Comparison of ENCODE assay signal across 30 cellular contexts in genomic region chr2:69030791-69031190, GRCh38. TPM values are rescaled to one million over a fixed set of nuclear protein-coding genes. Genes with fewer than 3 reads are reported as not detected.
DNase-seq lines count a peak whose midpoint lies in the region; ATAC-seq, FAIRE-seq and TF ChIP-seq lines count a peak whose summit lies in the region.
"Had no signal": no experiment of that assay in that cellular context is flagged by ENCODE, and none has a peak within 500 bp of the region (broad histone marks: within the 10 kb centered on the region; RNA-seq: fewer than 3 reads in every experiment).

No MANE protein-coding gene starts in this region.

- TF ChIP-seq POLR2A in K562 (conservative IDR thresholded peaks at IDR 0.05): no peak

- no peaks in the 10 kb centered on the region for H4K20me1 ChIP-seq in K562 (replicated peaks; ENCODE audit: control insufficient read depth, insufficient read depth, low read length)

- H3K9me3 ChIP-seq in K562 (replicated peaks; ENCODE audit: control insufficient read depth, insufficient read depth, low read depth, low read length): no peaks in the 10 kb centered on the region
- no peaks in the 10 kb centered on the region for H3K9me3 ChIP-seq in trophoblast cell (ENCODE audit: insufficient read depth, low read depth, low read length)
- H3K9me3 ChIP-seq: BE2C had no signal

- H3K27ac Mint-ChIP-seq in activated CD4-positive, alpha-beta T cell treated with anti-CD3 and anti-CD28 coated beads, Interleukin-2, amount 10 ng/mL, durations not matched to agents 24 days and 14 days: no peak overlapping the region
- no peak overlapping the region for H3K27ac Mint-ChIP-seq in activated CD4-positive, alpha-beta T cell treated with anti-CD3 and anti-CD28 coated beads, Interleukin-2, amount 10 ng/mL, durations not matched to agents 7 days and 5 days
- H3K27ac Mint-ChIP-seq: CD14-positive monocyte had no signal

- H3K23ac ChIP-seq in mesendoderm (ENCODE audit: low read length): no peak overlapping the region
- no peak overlapping the region for H3K23ac ChIP-seq in trophoblast cell (ENCODE audit: low read length)

- no peaks in the 10 kb centered on the region for H3K4me1 Mint-ChIP-seq in activated CD4-positive, alpha-beta T cell treated with anti-CD3 and anti-CD28 coated beads, Interleukin-2, amount 10 ng/mL, durations not matched to agents 24 days and 14 days
- no peaks in the 10 kb centered on the region for H3K4me1 Mint-ChIP-seq in activated CD4-positive, alpha-beta T cell treated with anti-CD3 and anti-CD28 coated beads, Interleukin-2, amount 10 ng/mL, durations not matched to agents 7 days and 5 days

- ATAC-seq in K562 (no peak), HG03139 (IDR thresholded peaks at IDR 0.05; ENCODE audit: unreplicated experiment) (no peak), GM21367 (IDR thresholded peaks at IDR 0.05; ENCODE audit: unreplicated experiment) (no peak)
- ATAC-seq: HepG2 had no signal

- POLR2A ChIA-PET in activated CD4-positive, alpha-beta T cell treated with anti-CD3 and anti-CD28 coated beads, Interleukin-2, amount 10 ng/mL, durations not matched to agents 7 days and 5 days (lab: Charles Lee): no interaction called here
- POLR2A ChIA-PET in K562 (lab: Yijun Ruan, JAX): interaction anchor here (0.9 kb wide), 1 partner anchor 13 kb away, joined by 3 read pairs; no protein-coding TSS in a partner anchor

- H3K9me1 ChIP-seq in K562 (ENCODE audit: control insufficient read depth, insufficient read depth, low read length): no peaks in the 10 kb centered on the region

- no TSS peak for BruUV-seq in K562 (replicated peaks; lab: Mats Ljungman, UMichigan)

- no peak overlapping the region for H4K12ac ChIP-seq in trophoblast cell (ENCODE audit: low read depth, low read length)

- 3% methylated on average over 6 of the region's 6 CpGs for WGBS in K562 (ENCODE audit: insufficient coverage, low coverage, missing lambda C conversion rate)
- WGBS in mesendoderm (ENCODE audit: extremely low coverage, insufficient coverage, low lambda C conversion rate): no CpG with 5 or more reads among the region's 6 CpGs
- WGBS in trophoblast cell (ENCODE audit: extremely low coverage, insufficient coverage, insufficient read length): no CpG with 5 or more reads among the region's 6 CpGs

- H3K27ac ChIP-seq in K562 (ENCODE audit: extremely low read depth, low read depth, low read length) (no peak overlapping the region), mesendoderm (ENCODE audit: low read depth, low read length) (no peak overlapping the region), trophoblast cell (ENCODE audit: low read depth, low read length) (no peak overlapping the region)
- H3K27ac ChIP-seq: 22Rv1, PC-9, RWPE1 had no signal

- no peak overlapping the region for H3K4me2 ChIP-seq in K562 (ENCODE audit: insufficient read depth, low read length)
- H3K4me2 ChIP-seq in mesendoderm (ENCODE audit: low read length): no peak overlapping the region
- no peak overlapping the region for H3K4me2 ChIP-seq in trophoblast cell (ENCODE audit: low read length)
- H3K4me2 ChIP-seq: PC-9, SK-N-SH had no signal

- no peak overlapping the region for H3K4ac ChIP-seq in mesendoderm (ENCODE audit: low read depth, low read length)
- no peak overlapping the region for H3K4ac ChIP-seq in trophoblast cell (ENCODE audit: low read depth, low read length)

- intact Hi-C loops in activated CD4-positive, alpha-beta T cell treated with anti-CD3 and anti-CD28 coated beads, Interleukin-2, amount 10 ng/mL, durations not matched to agents 24 days and 14 days (cut with micrococcal nuclease): no loop called here
- intact Hi-C loops in K562 (cut with micrococcal nuclease): no loop called here

- peak; percentile 27 for DNase-seq in activated CD4-positive, alpha-beta T cell treated with anti-CD3 and anti-CD28 coated beads, Interleukin-2, amount 10 ng/mL, durations not matched to agents 24 days and 14 days
- no peak for DNase-seq in activated CD4-positive, alpha-beta T cell treated with anti-CD3 and anti-CD28 coated beads, Interleukin-2, amount 10 ng/mL, durations not matched to agents 7 days and 5 days
- no peak for DNase-seq in K562 (ENCODE audit: extremely low read depth in 1 of 4, low spot score in 3 of 4)
- DNase-seq in mesendoderm: no peak
- DNase-seq in trophoblast cell: no peak
- DNase-seq: ACHN, BE2C, DMS153, DND-41, Kasumi-1, MV-4-11, NCI-H1105 treated with DMSO at 0.1 percent for 48 hours, NCI-H146, NCI-H1930, NCI-H2107, NCI-H446 treated with DMSO at 0.1 percent for 48 hours, NCI-H526, PC-9, SHP77, SK-N-SH had no signal

- H3K18ac ChIP-seq in mesendoderm (ENCODE audit: low read length) (no peak overlapping the region), trophoblast cell (ENCODE audit: low read length) (no peak overlapping the region)

- no peaks in the 10 kb centered on the region for H3K36me3 ChIP-seq in K562 (ENCODE audit: control insufficient read depth, insufficient read depth, low read length)
- no peaks in the 10 kb centered on the region for H3K36me3 ChIP-seq in mesendoderm (ENCODE audit: control insufficient read depth, insufficient read depth, low read length)
- no peaks in the 10 kb centered on the region for H3K36me3 ChIP-seq in trophoblast cell (ENCODE audit: control insufficient read depth in 1 of 2, insufficient read depth in 2 of 2, low read length in 2 of 2)
- H3K36me3 ChIP-seq: BE2C had no signal

- no peak overlapping the region for H4K5ac ChIP-seq in mesendoderm (ENCODE audit: low read length)

- FAIRE-seq in K562 (lab: Jason Lieb, UNC): peak; percentile 19
- FAIRE-seq: GM19239, H54, HepG2 had no signal

- H3K79me1 ChIP-seq in mesendoderm (ENCODE audit: low read length) (peaks cover 17% of the 10 kb centered on the region), trophoblast cell (ENCODE audit: low read length) (no peaks in the 10 kb centered on the region)

- peaks cover 52% of the 10 kb centered on the region for H3K27me3 Mint-ChIP-seq in activated CD4-positive, alpha-beta T cell treated with anti-CD3 and anti-CD28 coated beads, Interleukin-2, amount 10 ng/mL, durations not matched to agents 24 days and 14 days
- peaks cover 57% of the 10 kb centered on the region for H3K27me3 Mint-ChIP-seq in activated CD4-positive, alpha-beta T cell treated with anti-CD3 and anti-CD28 coated beads, Interleukin-2, amount 10 ng/mL, durations not matched to agents 7 days and 5 days

- H3K27me3 ChIP-seq in K562 (ENCODE audit: control insufficient read depth in 2 of 2, insufficient read depth in 2 of 2, low read length in 2 of 2): peaks cover 0 to 8% of the 10 kb centered on the region in 2 experiments; a peak in 1 of 5 replicates
- H3K27me3 ChIP-seq in mesendoderm (ENCODE audit: insufficient read depth, low read length, poor library complexity): no peaks in the 10 kb centered on the region
- H3K27me3 ChIP-seq in trophoblast cell (ENCODE audit: insufficient read depth, low read length): no peaks in the 10 kb centered on the region
- H3K27me3 ChIP-seq: BE2C had no signal

- H2AK5ac ChIP-seq in mesendoderm (ENCODE audit: low read length) (no peak overlapping the region), trophoblast cell (ENCODE audit: low read length) (no peak overlapping the region)

- no peak overlapping the region for H2BK15ac ChIP-seq in mesendoderm (replicated peaks; ENCODE audit: low read depth)

- TF ChIP-seq EP300 in K562 (IDR thresholded peaks at IDR 0.05; ENCODE audit: low read length): no peak

- H4K8ac ChIP-seq in mesendoderm (ENCODE audit: low read depth, low read length): peak overlapping the region; percentile 56
- no peak overlapping the region for H4K8ac ChIP-seq in trophoblast cell (ENCODE audit: low read depth, low read length)

- H4K91ac ChIP-seq in trophoblast cell (ENCODE audit: low read depth, low read length): no peak overlapping the region

- no peaks in the 10 kb centered on the region for H3K79me2 ChIP-seq in K562 (ENCODE audit: control insufficient read depth, insufficient read depth, low read length)
- H3K79me2 ChIP-seq in mesendoderm (ENCODE audit: control insufficient read depth, insufficient read depth, low read length): peaks cover 4% of the 10 kb centered on the region
- H3K79me2 ChIP-seq in trophoblast cell (ENCODE audit: control insufficient read depth, insufficient read depth, low read length, poor library complexity): no peaks in the 10 kb centered on the region

- H2BK12ac ChIP-seq in trophoblast cell (ENCODE audit: low read length): no peak overlapping the region

- H2BK5ac ChIP-seq in mesendoderm (ENCODE audit: low read length) (no peak overlapping the region), trophoblast cell (ENCODE audit: low read depth, low read length, poor library complexity) (no peak overlapping the region)

- H3K9ac ChIP-seq in K562 (ENCODE audit: insufficient read depth in 1 of 2, low read depth in 2 of 2, low read length in 2 of 2) (no peak overlapping the region), mesendoderm (ENCODE audit: low read length) (no peak overlapping the region), trophoblast cell (ENCODE audit: low read length) (no peak overlapping the region)
- H3K9ac ChIP-seq: SK-N-SH had no signal

- no peaks in the 10 kb centered on the region for H3K9me3 Mint-ChIP-seq in activated CD4-positive, alpha-beta T cell treated with anti-CD3 and anti-CD28 coated beads, Interleukin-2, amount 10 ng/mL, durations not matched to agents 24 days and 14 days
- no peaks in the 10 kb centered on the region for H3K9me3 Mint-ChIP-seq in activated CD4-positive, alpha-beta T cell treated with anti-CD3 and anti-CD28 coated beads, Interleukin-2, amount 10 ng/mL, durations not matched to agents 7 days and 5 days
- H3K9me3 Mint-ChIP-seq: CD14-positive monocyte had no signal

- H2BK120ac ChIP-seq in mesendoderm (ENCODE audit: low read depth, low read length): no peak overlapping the region
- no peak overlapping the region for H2BK120ac ChIP-seq in trophoblast cell (ENCODE audit: insufficient read depth, low read length, poor library complexity)

- H3K4me3 Mint-ChIP-seq in activated CD4-positive, alpha-beta T cell treated with anti-CD3 and anti-CD28 coated beads, Interleukin-2, amount 10 ng/mL, durations not matched to agents 24 days and 14 days: no peak overlapping the region
- no peak overlapping the region for H3K4me3 Mint-ChIP-seq in activated CD4-positive, alpha-beta T cell treated with anti-CD3 and anti-CD28 coated beads, Interleukin-2, amount 10 ng/mL, durations not matched to agents 7 days and 5 days
- H3K4me3 Mint-ChIP-seq: CD14-positive monocyte had no signal

- no peak overlapping the region for H3K14ac ChIP-seq in trophoblast cell (ENCODE audit: low read length)

- CTCF ChIA-PET in activated CD4-positive, alpha-beta T cell treated with anti-CD3 and anti-CD28 coated beads, Interleukin-2, amount 10 ng/mL, durations not matched to agents 7 days and 5 days (lab: Charles Lee): no interaction called here
- CTCF ChIA-PET in K562 (lab: Yijun Ruan, JAX; ENCODE audit: low intra/inter-chr PET ratio): no interaction called here

- H3K4me1 ChIP-seq in K562 (replicated peaks in 1 of 2; ENCODE audit: control insufficient read depth in 2 of 2, insufficient read depth in 2 of 2, low read length in 2 of 2) (no peaks in the 10 kb centered on the region), mesendoderm (ENCODE audit: control insufficient read depth, low read depth, low read length) (no peaks in the 10 kb centered on the region), trophoblast cell (ENCODE audit: control insufficient read depth in 1 of 2, insufficient read depth in 2 of 2, low read length in 2 of 2) (peaks cover 0 to 3% of the 10 kb centered on the region in 2 experiments)
- H3K4me1 ChIP-seq: BE2C had no signal

- no peak overlapping the region for H2AFZ ChIP-seq in K562 (ENCODE audit: low read depth, low read length)
- H2AFZ ChIP-seq in trophoblast cell (ENCODE audit: insufficient read depth, low read length, poor library complexity): no peak overlapping the region
- H2AFZ ChIP-seq: PC-9 had no signal

- H3K4me3 ChIP-seq in K562 (no peak overlapping the region), mesendoderm (ENCODE audit: low read length) (no peak overlapping the region), trophoblast cell (ENCODE audit: low read depth, low read length) (no peak overlapping the region)
- H3K4me3 ChIP-seq: PC-9 had no signal

- H3K56ac ChIP-seq in mesendoderm (ENCODE audit: low read length): no peak overlapping the region

- H3K36me3 Mint-ChIP-seq in activated CD4-positive, alpha-beta T cell treated with anti-CD3 and anti-CD28 coated beads, Interleukin-2, amount 10 ng/mL, durations not matched to agents 24 days and 14 days (ENCODE audit: low read depth): no peaks in the 10 kb centered on the region
- H3K36me3 Mint-ChIP-seq in activated CD4-positive, alpha-beta T cell treated with anti-CD3 and anti-CD28 coated beads, Interleukin-2, amount 10 ng/mL, durations not matched to agents 7 days and 5 days (ENCODE audit: low read depth): no peaks in the 10 kb centered on the region
- H3K36me3 Mint-ChIP-seq: CD14-positive monocyte had no signal

- no peak for TF ChIP-seq CTCF in K562 (IDR thresholded peaks at IDR 0.05 in 2 of 3, conservative IDR thresholded peaks at IDR 0.05 in 1 of 3; ENCODE audit: insufficient read depth in 2 of 3, low read depth in 1 of 3, low read length in 3 of 3)

- in situ Hi-C loops in K562 (cut with MboI): loop anchor here (25.0 kb wide), 2 partner anchors 282 to 682 kb away; no protein-coding TSS in a partner anchor

- TF ChIP-seq RAD21 in K562 (CRISPR knock-in tag; conservative IDR thresholded peaks at IDR 0.05 in 1 of 2, IDR thresholded peaks at IDR 0.05 in 1 of 2): no peak

RNA-seq across cellular contexts. Expression of gene ANTXR1, which starts 17.8 kb away (rescaled TPM):
- 0.09 TPM in 1 of 2 replicates, not detected in the other for total RNA-seq in activated CD4-positive, alpha-beta T cell treated with anti-CD3 and anti-CD28 coated beads, Interleukin-2, amount 10 ng/mL, durations not matched to agents 24 days and 14 days
- total RNA-seq in activated CD4-positive, alpha-beta T cell treated with anti-CD3 and anti-CD28 coated beads, Interleukin-2, amount 10 ng/mL, durations not matched to agents 7 days and 5 days: under 1 TPM; 0.05 to 0.23 TPM
- 0.58 and 0.74 TPM in 2 replicates for total RNA-seq in K562 (2011; cell fraction: chromatin; rRNA removed; ENCODE audit: low replicate concordance)
- total RNA-seq in K562 (2011; cell fraction: nucleolus; rRNA removed): 0.79 TPM in 1 of 2 replicates, not detected in the other
- 0.73 and 0.76 TPM in 2 replicates for total RNA-seq in K562 (2011; cell fraction: nucleoplasm; rRNA removed)
- total RNA-seq in K562 (2014; rRNA removed) (0.45 and 1.00 TPM in 2 replicates), K562 (2014; rRNA removed; fragmentation: Illumina TruSeq; extraction: Trizol) (0.33 and 0.35 TPM in 2 replicates), K562 (2015; rRNA removed; fragmentation: Illumina TruSeq; extraction: Trizol) (0.41 and 0.54 TPM in 2 replicates), K562 (2021) (0.87 and 0.98 TPM in 2 replicates)
- polyA plus RNA-seq in K562 (2011; rRNA removed) (0.13 and 0.19 TPM in 2 replicates), K562 (2014; fragmentation: Illumina TruSeq; extraction: Trizol) (0.24 and 0.58 TPM in 2 replicates), K562 (2014; fragmentation: Nextera tagmentation; extraction: Ambion mirVana) (under 1 TPM; 0.07 to 0.15 TPM), K562 (2014; rRNA removed) (0.23 and 0.62 TPM in 2 replicates)
- polyA plus RNA-seq in K562 (2011; cell fraction: cytosol; rRNA removed): 0.04 and 0.10 TPM in 2 replicates
- polyA plus RNA-seq in K562 (2011; cell fraction: nucleus; rRNA removed): 0.41 and 0.46 TPM in 2 replicates
- polyA plus RNA-seq in K562 (2012): 1.1 and 2.5 TPM in 2 replicates
- 0.18 TPM in 2 replicates for polyA minus RNA-seq in K562 (2011; rRNA and poly(A)+ RNA removed)
- 0.55 TPM in 1 of 2 replicates, not detected in the other for polyA minus RNA-seq in K562 (2011; cell fraction: cytosol; rRNA and poly(A)+ RNA removed)
- polyA minus RNA-seq in K562 (2011; cell fraction: nucleus; rRNA and poly(A)+ RNA removed): 0.22 and 0.94 TPM in 2 replicates
- polyA plus RNA-seq in mesendoderm (2013, experiment 1 of 2): 40.3 TPM
- polyA plus RNA-seq in mesendoderm (2013, experiment 2 of 2): 41.9 TPM
- 23.0 and 24.3 TPM in 2 replicates for polyA plus RNA-seq in trophoblast cell (2013)
- polyA plus RNA-seq: CD14-positive monocyte had no signal

RNA-seq across cellular contexts. Expression of gene GKN1, which starts 56.4 kb away (rescaled TPM):
- not detected in 2 replicates for total RNA-seq in activated CD4-positive, alpha-beta T cell treated with anti-CD3 and anti-CD28 coated beads, Interleukin-2, amount 10 ng/mL, durations not matched to agents 24 days and 14 days
- total RNA-seq in activated CD4-positive, alpha-beta T cell treated with anti-CD3 and anti-CD28 coated beads, Interleukin-2, amount 10 ng/mL, durations not matched to agents 7 days and 5 days: not detected
- not detected in 2 replicates for total RNA-seq in K562 (2011; cell fraction: chromatin; rRNA removed; ENCODE audit: low replicate concordance)
- total RNA-seq in K562 (2011; cell fraction: nucleolus; rRNA removed): not detected in 2 replicates
- total RNA-seq in K562 (2011; cell fraction: nucleoplasm; rRNA removed): not detected in 2 replicates
- not detected in 2 replicates for total RNA-seq in K562 (2014; rRNA removed)
- total RNA-seq in K562 (2014; rRNA removed; fragmentation: Illumina TruSeq; extraction: Trizol): not detected in 2 replicates
- total RNA-seq in K562 (2015; rRNA removed; fragmentation: Illumina TruSeq; extraction: Trizol): not detected in 2 replicates
- not detected in 2 replicates for total RNA-seq in K562 (2021)
- polyA plus RNA-seq in K562 (2011; rRNA removed): not detected in 2 replicates
- polyA plus RNA-seq in K562 (2011; cell fraction: cytosol; rRNA removed): not detected in 2 replicates
- not detected in 2 replicates for polyA plus RNA-seq in K562 (2011; cell fraction: nucleus; rRNA removed)
- polyA plus RNA-seq in K562 (2012): not detected in 2 replicates
- polyA plus RNA-seq in K562 (2014; fragmentation: Illumina TruSeq; extraction: Trizol): not detected in 2 replicates
- not detected for polyA plus RNA-seq in K562 (2014; fragmentation: Nextera tagmentation; extraction: Ambion mirVana)
- polyA plus RNA-seq in K562 (2014; rRNA removed): not detected in 2 replicates
- polyA minus RNA-seq in K562 (2011; rRNA and poly(A)+ RNA removed): not detected in 2 replicates
- polyA minus RNA-seq in K562 (2011; cell fraction: cytosol; rRNA and poly(A)+ RNA removed): not detected in 2 replicates
- polyA minus RNA-seq in K562 (2011; cell fraction: nucleus; rRNA and poly(A)+ RNA removed): not detected in 2 replicates
- not detected for polyA plus RNA-seq in mesendoderm (2013, experiment 1 of 2)
- polyA plus RNA-seq in mesendoderm (2013, experiment 2 of 2): not detected
- polyA plus RNA-seq in trophoblast cell (2013): not detected in 2 replicates
- total RNA-seq: HepG2, HT1080, M059J, PC-9 had no signal
- polyA plus RNA-seq: CD14-positive monocyte, HepG2, SK-N-SH had no signal
